ENCODE assay signal across 7 cellular contexts in genomic region chr1:146937462-146937861, GRCh38. TPM values are rescaled to one million over a fixed set of nuclear protein-coding genes. Genes with fewer than 3 reads are reported as not detected.
DNase-seq lines count a peak whose midpoint lies in the region; ATAC-seq and TF ChIP-seq lines count a peak whose summit lies in the region.
"Not testable (repeated sequence)": the region's sequence is repeated elsewhere in the genome, so short reads cannot be mapped to it uniquely, and the experiment has no call there.

No MANE protein-coding gene starts in this region.

- peak overlapping the region; percentile 70 for H3K27ac Mint-ChIP-seq in CD8-positive, alpha-beta T cell
- H3K27ac Mint-ChIP-seq in IgD-negative memory B cell, result peak overlapping the region in 2 of 3 donors; percentile 69 to 77
- peak overlapping the region; percentile 76 for H3K27ac Mint-ChIP-seq in activated CD4-positive, alpha-beta T cell treated with anti-CD3 and anti-CD28 coated beads, Interleukin-2, amount 10 ng/mL, durations not matched to agents 7 days and 5 days
- H3K27ac Mint-ChIP-seq in activated T-helper 17 cell treated with anti-CD3 and anti-CD28 coated beads, Interleukin-2, amount 50 U/mL, for 72 hours; brain; neural progenitor cell: not testable (repeated sequence)
- peak overlapping the region in 5 of 6 donors; percentile 27 to 83 (median 67) for H3K27ac Mint-ChIP-seq in immature natural killer cell

- not testable (repeated sequence) for ATAC-seq in CD8-positive, alpha-beta T cell; activated T-helper 17 cell treated with anti-CD3 and anti-CD28 coated beads, Interleukin-2, amount 50 U/mL, for 72 hours (replicated peaks)

- CTCF ChIA-PET in CD8-positive, alpha-beta T cell (lab: Charles Lee); activated CD4-positive, alpha-beta T cell treated with anti-CD3 and anti-CD28 coated beads, Interleukin-2, amount 10 ng/mL, durations not matched to agents 7 days and 5 days (lab: Charles Lee): not testable (repeated sequence)

- not testable (repeated sequence) for H3K36me3 Mint-ChIP-seq in CD8-positive, alpha-beta T cell; IgD-negative memory B cell; activated CD4-positive, alpha-beta T cell treated with anti-CD3 and anti-CD28 coated beads, Interleukin-2, amount 10 ng/mL, durations not matched to agents 7 days and 5 days (ENCODE audit: low read depth); activated T-helper 17 cell treated with anti-CD3 and anti-CD28 coated beads, Interleukin-2, amount 50 U/mL, for 72 hours (ENCODE audit: low read depth); brain; immature natural killer cell; neural progenitor cell

- not testable (repeated sequence) for H3K27ac ChIP-seq in CD8-positive, alpha-beta T cell (ENCODE audit: low read depth, low read length); neural progenitor cell

- H2AFZ ChIP-seq in neural progenitor cell (replicated peaks), result not testable (repeated sequence)

- not testable (repeated sequence) for TF ChIP-seq CTCF in CD8-positive, alpha-beta T cell (IDR thresholded peaks at IDR 0.05); brain (conservative IDR thresholded peaks at IDR 0.05); neural progenitor cell (IDR thresholded peaks at IDR 0.05)

- not testable (repeated sequence) for H3K9me3 Mint-ChIP-seq in CD8-positive, alpha-beta T cell; IgD-negative memory B cell; activated CD4-positive, alpha-beta T cell treated with anti-CD3 and anti-CD28 coated beads, Interleukin-2, amount 10 ng/mL, durations not matched to agents 7 days and 5 days; activated T-helper 17 cell treated with anti-CD3 and anti-CD28 coated beads, Interleukin-2, amount 50 U/mL, for 72 hours; brain; immature natural killer cell; neural progenitor cell

- H3K4me3 ChIP-seq in CD8-positive, alpha-beta T cell (ENCODE audit: low read depth, low read length); neural progenitor cell: not testable (repeated sequence)

- H3K4me1 Mint-ChIP-seq in CD8-positive, alpha-beta T cell (ENCODE audit: low read depth), result peaks cover 13% of the 10 kb centered on the region
- H3K4me1 Mint-ChIP-seq in IgD-negative memory B cell, result peaks cover 12 to 20% (median 14%) of the 10 kb centered on the region in 3 donors
- H3K4me1 Mint-ChIP-seq in activated CD4-positive, alpha-beta T cell treated with anti-CD3 and anti-CD28 coated beads, Interleukin-2, amount 10 ng/mL, durations not matched to agents 7 days and 5 days, result peaks cover 21% of the 10 kb centered on the region
- not testable (repeated sequence) for H3K4me1 Mint-ChIP-seq in activated T-helper 17 cell treated with anti-CD3 and anti-CD28 coated beads, Interleukin-2, amount 50 U/mL, for 72 hours; neural progenitor cell
- H3K4me1 Mint-ChIP-seq in brain, result peaks cover 11% of the 10 kb centered on the region
- peaks cover 22 to 32% of the 10 kb centered on the region in 2 donors for H3K4me1 Mint-ChIP-seq in immature natural killer cell

- H3K4me1 ChIP-seq in CD8-positive, alpha-beta T cell (ENCODE audit: insufficient read depth, low read length); neural progenitor cell: not testable (repeated sequence)

- not testable (repeated sequence) for H3K79me2 ChIP-seq in neural progenitor cell (ENCODE audit: low read depth)

- POLR2A ChIA-PET in CD8-positive, alpha-beta T cell (lab: Charles Lee); activated CD4-positive, alpha-beta T cell treated with anti-CD3 and anti-CD28 coated beads, Interleukin-2, amount 10 ng/mL, durations not matched to agents 7 days and 5 days (lab: Charles Lee): not testable (repeated sequence)

- not testable (repeated sequence) for DNase-seq in CD8-positive, alpha-beta T cell; activated CD4-positive, alpha-beta T cell treated with anti-CD3 and anti-CD28 coated beads, Interleukin-2, amount 10 ng/mL, durations not matched to agents 7 days and 5 days; neural progenitor cell (ENCODE audit: low spot score)
- DNase-seq in immature natural killer cell, result peak; percentile 21 to 54 (median 25)

- H3K27me3 ChIP-seq in CD8-positive, alpha-beta T cell (ENCODE audit: insufficient read depth, low read length); neural progenitor cell: not testable (repeated sequence)

- H3K4me3 Mint-ChIP-seq in CD8-positive, alpha-beta T cell, result peak overlapping the region; percentile 71
- peak overlapping the region in 3 of 4 donors; percentile 33 to 79 (median 44) for H3K4me3 Mint-ChIP-seq in IgD-negative memory B cell
- peak overlapping the region; percentile 52 for H3K4me3 Mint-ChIP-seq in activated CD4-positive, alpha-beta T cell treated with anti-CD3 and anti-CD28 coated beads, Interleukin-2, amount 10 ng/mL, durations not matched to agents 7 days and 5 days
- H3K4me3 Mint-ChIP-seq in activated T-helper 17 cell treated with anti-CD3 and anti-CD28 coated beads, Interleukin-2, amount 50 U/mL, for 72 hours, result peak overlapping the region; percentile 56
- peak overlapping the region; percentile 66 to 81 (median 69) for H3K4me3 Mint-ChIP-seq in brain
- peak overlapping the region; percentile 77 to 96 (median 80) for H3K4me3 Mint-ChIP-seq in immature natural killer cell
- peak overlapping the region; percentile 35 for H3K4me3 Mint-ChIP-seq in neural progenitor cell

- H3K9me3 ChIP-seq in CD8-positive, alpha-beta T cell (ENCODE audit: low read length); neural progenitor cell (ENCODE audit: low read depth): not testable (repeated sequence)

- H3F3A ChIP-seq in neural progenitor cell (ENCODE audit: low read depth), result not testable (repeated sequence)

- H3K27me3 Mint-ChIP-seq in CD8-positive, alpha-beta T cell (ENCODE audit: low read depth); IgD-negative memory B cell; activated CD4-positive, alpha-beta T cell treated with anti-CD3 and anti-CD28 coated beads, Interleukin-2, amount 10 ng/mL, durations not matched to agents 7 days and 5 days; activated T-helper 17 cell treated with anti-CD3 and anti-CD28 coated beads, Interleukin-2, amount 50 U/mL, for 72 hours; brain; immature natural killer cell (ENCODE audit: low read depth in 3 of 3); neural progenitor cell (ENCODE audit: insufficient read depth, low read depth): not testable (repeated sequence)

- intact Hi-C loops in CD8-positive, alpha-beta T cell (cut with DNase I, micrococcal nuclease), result loop anchor here in 1 of 2 experiments (5.0 to 10.0 kb wide), 2 partner anchors 237 to 305 kb away; partner anchors contain the start of genes CHD1L and PRKAB2

- H3K9ac ChIP-seq in neural progenitor cell, result not testable (repeated sequence)

- not testable (repeated sequence) for H4K20me1 ChIP-seq in neural progenitor cell (ENCODE audit: low read depth)

- not testable (repeated sequence) for H3K4me2 ChIP-seq in neural progenitor cell

- H3K36me3 ChIP-seq in CD8-positive, alpha-beta T cell (ENCODE audit: insufficient read depth, low read length); neural progenitor cell: not testable (repeated sequence)

RNA-seq across cellular contexts. Expression of gene NBPF12, which starts 0.7 kb away (rescaled TPM):
- 10 to 100 TPM; 15.7 to 16.2 TPM for total RNA-seq in CD8-positive, alpha-beta T cell
- polyA plus RNA-seq in IgD-negative memory B cell, result 10.2 TPM
- total RNA-seq in activated CD4-positive, alpha-beta T cell treated with anti-CD3 and anti-CD28 coated beads, Interleukin-2, amount 10 ng/mL, durations not matched to agents 7 days and 5 days, result 10 to 100 TPM; 18.0 to 19.0 TPM
- 10 to 100 TPM in 1 of 2 donors, 1 to 10 TPM in 1; 8.9 to 16.4 TPM for total RNA-seq in activated T-helper 17 cell treated with anti-CD3 and anti-CD28 coated beads, Interleukin-2, amount 50 U/mL, for 72 hours
- polyA plus RNA-seq in brain (ENCODE audit: insufficient read depth, low read depth, low replicate concordance), result 7.9 TPM
- polyA plus RNA-seq in immature natural killer cell, result 1 to 10 TPM in 1 of 3 donors, under 1 TPM in 1, not detected in 1; 0.71 to 5.0 TPM
- total RNA-seq in neural progenitor cell (ENCODE audit: low replicate concordance), result 7.4 and 9.1 TPM in 2 replicates
